In genomic region chr6:165439928-165440554, GRCh38 we compare ENCODE assay signal across 8 cellular contexts.
DNase-seq lines count a peak whose midpoint lies in the region; ATAC-seq, FAIRE-seq and TF ChIP-seq lines count a peak whose summit lies in the region.

No MANE protein-coding gene starts in this region.

- H3K9me3 ChIP-seq in OCI-LY3 (ENCODE audit: insufficient read depth, low read length) (no peaks in the 10 kb centered on the region), fibroblast of lung (ENCODE audit: control insufficient read depth, insufficient read depth, low read depth, low read length) (no peaks in the 10 kb centered on the region), small intestine (ENCODE audit: control insufficient read depth, low read depth) (peaks cover 3% of the 10 kb centered on the region)

- H3K27me3 ChIP-seq in OCI-LY3 (ENCODE audit: low read depth, low read length) = no peaks in the 10 kb centered on the region
- H3K27me3 ChIP-seq in fibroblast of lung (ENCODE audit: control insufficient read depth, insufficient read depth, low read length) = no peaks in the 10 kb centered on the region
- no peaks in the 10 kb centered on the region for H3K27me3 ChIP-seq in small intestine (ENCODE audit: control insufficient read depth in 2 of 2, insufficient read depth in 2 of 2, low read length in 2 of 2)

- TF ChIP-seq CTCF in OCI-LY3 (IDR thresholded peaks at IDR 0.05; ENCODE audit: low read depth, low read length) (peak; percentile 38), fibroblast of lung (conservative IDR thresholded peaks at IDR 0.05 in 1 of 2, IDR thresholded peaks at IDR 0.05 in 1 of 2; ENCODE audit: low read depth in 1 of 2, low read length in 2 of 2) (peak in 1 of 2 donors; percentile 45)

- no peak overlapping the region for H3K27ac Mint-ChIP-seq in activated naive CD4-positive, alpha-beta T cell treated with anti-CD3 and anti-CD28 coated beads, Interleukin-2, amount 10 ng/mL, durations not matched to agents 7 days and 5 days
- no peak overlapping the region for H3K27ac Mint-ChIP-seq in activated T-helper 1 cell treated with anti-CD3 and anti-CD28 coated beads, Interleukin-12 subunit alpha, Interleukin-12 subunit beta, Interleukin-2, Interleukin-4 antibody, amounts not matched to agents 30 ng/mL and 10 ng/mL and 1 ng/mL, durations not matched to agents 14 hours and 24 hours and 36 hours

- H3K4me1 ChIP-seq in OCI-LY3 (ENCODE audit: low read length) = no peaks in the 10 kb centered on the region
- H3K4me1 ChIP-seq in fibroblast of lung (ENCODE audit: control insufficient read depth, extremely low read depth, insufficient read depth, low read length) = no peaks in the 10 kb centered on the region
- H3K4me1 ChIP-seq in small intestine (ENCODE audit: control insufficient read depth in 2 of 2, insufficient read depth in 1 of 2, low read depth in 1 of 2, low read length in 1 of 2) = no peaks in the 10 kb centered on the region

- H3K4me3 ChIP-seq in OCI-LY3 (ENCODE audit: low read length) (no peak overlapping the region), fibroblast of lung (replicated peaks in 1 of 4; ENCODE audit: control extremely low read depth in 1 of 4, insufficient read depth in 1 of 4, low read depth in 3 of 4, low read length in 4 of 4) (no peak overlapping the region), small intestine (ENCODE audit: low read depth in 1 of 2, low read length in 2 of 2) (no peak overlapping the region)

- H3K9ac ChIP-seq in OCI-LY3 (ENCODE audit: low read length) = no peak overlapping the region
- H3K9ac ChIP-seq in fibroblast of lung (ENCODE audit: insufficient read depth, low read length) = no peak overlapping the region

- H4K20me1 ChIP-seq in OCI-LY3 (ENCODE audit: insufficient read depth, low read length) (no peaks in the 10 kb centered on the region), fibroblast of lung (ENCODE audit: control insufficient read depth, extremely low read depth, insufficient read depth, low read length) (no peaks in the 10 kb centered on the region)

- no peak overlapping the region for H3K4me2 ChIP-seq in OCI-LY3 (ENCODE audit: low read length)
- no peak overlapping the region for H3K4me2 ChIP-seq in fibroblast of lung (ENCODE audit: extremely low read depth, insufficient read depth, low read length)

- H3K4me1 Mint-ChIP-seq in activated naive CD4-positive, alpha-beta T cell treated with anti-CD3 and anti-CD28 coated beads, Interleukin-2, amount 10 ng/mL, durations not matched to agents 7 days and 5 days = no peaks in the 10 kb centered on the region
- no peaks in the 10 kb centered on the region for H3K4me1 Mint-ChIP-seq in activated T-helper 1 cell treated with anti-CD3 and anti-CD28 coated beads, Interleukin-12 subunit alpha, Interleukin-12 subunit beta, Interleukin-2, Interleukin-4 antibody, amounts not matched to agents 30 ng/mL and 10 ng/mL and 1 ng/mL, durations not matched to agents 14 hours and 24 hours and 36 hours (ENCODE audit: low read depth)

- DNase-seq in GM03348 (ENCODE audit: low spot score) (peak; percentile 33), fibroblast of lung (ENCODE audit: low read depth in 2 of 2) (peak; percentile 38 to 75), small intestine (peak; percentile 28), activated gamma-delta T cell treated with Interleukin-2 at 50 U/mL for 16 hours (no peak)
- DNase-seq in activated naive CD4-positive, alpha-beta T cell treated with anti-CD3 and anti-CD28 coated beads, Interleukin-2, amount 10 ng/mL, durations not matched to agents 7 days and 5 days = no peak
- DNase-seq in activated T-helper 1 cell treated with anti-CD3 and anti-CD28 coated beads, Interleukin-12 subunit alpha, Interleukin-12 subunit beta, Interleukin-2, Interleukin-4 antibody, amounts not matched to agents 30 ng/mL and 10 ng/mL and 1 ng/mL, durations not matched to agents 14 hours and 24 hours and 36 hours (ENCODE audit: low spot score) = no peak

- H3K27me3 Mint-ChIP-seq in activated naive CD4-positive, alpha-beta T cell treated with anti-CD3 and anti-CD28 coated beads, Interleukin-2, amount 10 ng/mL, durations not matched to agents 7 days and 5 days = no peaks in the 10 kb centered on the region
- H3K27me3 Mint-ChIP-seq in activated T-helper 1 cell treated with anti-CD3 and anti-CD28 coated beads, Interleukin-12 subunit alpha, Interleukin-12 subunit beta, Interleukin-2, Interleukin-4 antibody, amounts not matched to agents 30 ng/mL and 10 ng/mL and 1 ng/mL, durations not matched to agents 14 hours and 24 hours and 36 hours (ENCODE audit: insufficient read depth) = peaks cover 5% of the 10 kb centered on the region

- no peak overlapping the region for H3K27ac ChIP-seq in OCI-LY3 (ENCODE audit: low read length)
- H3K27ac ChIP-seq in fibroblast of lung (ENCODE audit: insufficient read depth, low read length) = no peak overlapping the region
- H3K27ac ChIP-seq in small intestine (ENCODE audit: low read depth in 1 of 2, low read length in 1 of 2) = no peak overlapping the region

- H3K79me2 ChIP-seq in OCI-LY3 (ENCODE audit: low read length) (no peaks in the 10 kb centered on the region), fibroblast of lung (ENCODE audit: control insufficient read depth, insufficient read depth, low read length) (no peaks in the 10 kb centered on the region)

- no peak overlapping the region for H3K4me3 Mint-ChIP-seq in activated naive CD4-positive, alpha-beta T cell treated with anti-CD3 and anti-CD28 coated beads, Interleukin-2, amount 10 ng/mL, durations not matched to agents 7 days and 5 days
- H3K4me3 Mint-ChIP-seq in activated T-helper 1 cell treated with anti-CD3 and anti-CD28 coated beads, Interleukin-12 subunit alpha, Interleukin-12 subunit beta, Interleukin-2, Interleukin-4 antibody, amounts not matched to agents 30 ng/mL and 10 ng/mL and 1 ng/mL, durations not matched to agents 14 hours and 24 hours and 36 hours = no peak overlapping the region

- intact Hi-C loops in activated T-helper 1 cell treated with anti-CD3 and anti-CD28 coated beads, Interleukin-12 subunit alpha, Interleukin-12 subunit beta, Interleukin-2, Interleukin-4 antibody, amounts not matched to agents 30 ng/mL and 10 ng/mL and 1 ng/mL, durations not matched to agents 14 hours and 24 hours and 36 hours (cut with micrococcal nuclease) = loop anchor here (2.0 kb wide), 2 partner anchors 289 to 667 kb away; no protein-coding TSS in a partner anchor

- FAIRE-seq in small intestine (lab: Jason Lieb, UNC) = peak; percentile 96

- WGBS in small intestine, 3 donors = 34 to 42% (median 37%) methylated on average over 4 of the region's 4 CpGs

- peak; percentile 50 for ATAC-seq in HG02973 (IDR thresholded peaks at IDR 0.05; ENCODE audit: unreplicated experiment)

- H2AFZ ChIP-seq in OCI-LY3 (ENCODE audit: low read depth, low read length) (no peak overlapping the region), fibroblast of lung (ENCODE audit: low read length) (no peak overlapping the region)

- CTCF ChIA-PET in activated naive CD4-positive, alpha-beta T cell treated with anti-CD3 and anti-CD28 coated beads, Interleukin-2, amount 10 ng/mL, durations not matched to agents 7 days and 5 days (lab: Charles Lee) = interaction anchor here (0.8 to 1.8 kb wide), 10 partner anchors 9 to 658 kb away, joined by 3 to 20 read pairs (median 3); no protein-coding TSS in a partner anchor

- H3K9me3 Mint-ChIP-seq in activated naive CD4-positive, alpha-beta T cell treated with anti-CD3 and anti-CD28 coated beads, Interleukin-2, amount 10 ng/mL, durations not matched to agents 7 days and 5 days = peaks cover 2% of the 10 kb centered on the region
- H3K9me3 Mint-ChIP-seq in activated T-helper 1 cell treated with anti-CD3 and anti-CD28 coated beads, Interleukin-12 subunit alpha, Interleukin-12 subunit beta, Interleukin-2, Interleukin-4 antibody, amounts not matched to agents 30 ng/mL and 10 ng/mL and 1 ng/mL, durations not matched to agents 14 hours and 24 hours and 36 hours = no peaks in the 10 kb centered on the region

- H3K36me3 ChIP-seq in OCI-LY3 (replicated peaks; ENCODE audit: low read depth, low read length) (no peaks in the 10 kb centered on the region), fibroblast of lung (ENCODE audit: control insufficient read depth, insufficient read depth, low read length) (no peaks in the 10 kb centered on the region), small intestine (ENCODE audit: control insufficient read depth in 2 of 2, insufficient read depth in 2 of 2, low read length in 2 of 2) (peaks cover 0 to 1% of the 10 kb centered on the region in 2 donors)

- no peaks in the 10 kb centered on the region for H3K36me3 Mint-ChIP-seq in activated naive CD4-positive, alpha-beta T cell treated with anti-CD3 and anti-CD28 coated beads, Interleukin-2, amount 10 ng/mL, durations not matched to agents 7 days and 5 days
- no peaks in the 10 kb centered on the region for H3K36me3 Mint-ChIP-seq in activated T-helper 1 cell treated with anti-CD3 and anti-CD28 coated beads, Interleukin-12 subunit alpha, Interleukin-12 subunit beta, Interleukin-2, Interleukin-4 antibody, amounts not matched to agents 30 ng/mL and 10 ng/mL and 1 ng/mL, durations not matched to agents 14 hours and 24 hours and 36 hours (ENCODE audit: low read depth)

Comparison
In these comparisons a context has a peak if more than half of its experiments do, and no peak if none do; other contexts are left out.
1. DNase-seq: peak in GM03348 (single experiment), fibroblast of lung (2 of 2) and small intestine (single experiment); none in activated gamma-delta T cell treated with Interleukin-2 at 50 U/mL for 16 hours (single experiment), activated naive CD4-positive, alpha-beta T cell treated with anti-CD3 and anti-CD28 coated beads, Interleukin-2, amount 10 ng/mL, durations not matched to agents 7 days and 5 days (single experiment) and activated T-helper 1 cell treated with anti-CD3 and anti-CD28 coated beads, Interleukin-12 subunit alpha, Interleukin-12 subunit beta, Interleukin-2, Interleukin-4 antibody, amounts not matched to agents 30 ng/mL and 10 ng/mL and 1 ng/mL, durations not matched to agents 14 hours and 24 hours and 36 hours (single experiment).